8 cellular contexts compared by ENCODE assay signal in the genomic region with DNA sequence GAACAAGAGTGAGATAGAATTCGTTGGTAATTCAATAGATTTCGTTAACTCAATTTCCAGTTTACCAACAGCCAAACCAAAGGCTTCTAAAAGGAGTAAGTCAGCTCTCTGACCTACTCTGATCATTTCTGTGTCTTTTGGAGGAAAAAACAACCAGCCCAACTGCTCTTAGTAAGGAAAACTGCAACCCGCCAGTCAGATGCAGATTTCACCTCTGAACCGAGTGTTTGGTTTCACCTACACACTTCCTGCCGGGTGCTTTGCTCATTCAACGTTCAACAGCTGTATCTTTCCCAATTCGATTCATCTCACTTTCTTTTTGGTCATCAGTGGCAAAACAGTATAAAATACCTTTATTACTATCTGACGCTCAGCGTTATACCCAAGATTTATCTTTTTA. TPM values are rescaled to one million over a fixed set of nuclear protein-coding genes. Genes with fewer than 3 reads are reported as not detected.
DNase-seq lines count a peak whose midpoint lies in the region; ATAC-seq and TF ChIP-seq lines count a peak whose summit lies in the region.

No MANE protein-coding gene starts in this region.

- H3K36me3 Mint-ChIP-seq in activated CD8-positive, alpha-beta T cell treated with anti-CD3 and anti-CD28 coated beads, Interleukin-2, amount 10 ng/mL, durations not matched to agents 7 days and 5 days (ENCODE audit: low read depth), result peaks cover 5% of the 10 kb centered on the region

- TF ChIP-seq POLR2A in sigmoid colon (IDR thresholded peaks at IDR 0.05), result no peak

- peak overlapping the region; percentile 68 for H3K4me3 Mint-ChIP-seq in activated CD8-positive, alpha-beta T cell treated with anti-CD3 and anti-CD28 coated beads, Interleukin-2, amount 10 ng/mL, durations not matched to agents 7 days and 5 days

- intact Hi-C loops in sigmoid colon (cut with DNase I), result no loop called here

- no peak overlapping the region for H3K4ac ChIP-seq in trophoblast cell (ENCODE audit: low read depth, low read length)

- no peak overlapping the region for H4K12ac ChIP-seq in trophoblast cell (ENCODE audit: low read depth, low read length)

- H2BK5ac ChIP-seq in trophoblast cell (ENCODE audit: low read depth, low read length, poor library complexity), result no peak overlapping the region

- WGBS in sigmoid colon, 2 donors, result 45 to 80% methylated on average over 9 of the region's 9 CpGs
- no CpG with 5 or more reads among the region's 9 CpGs for WGBS in trophoblast cell (ENCODE audit: extremely low coverage, insufficient coverage, insufficient read length)

- H3K23ac ChIP-seq in trophoblast cell (ENCODE audit: low read length), result no peak overlapping the region

- H2BK12ac ChIP-seq in trophoblast cell (ENCODE audit: low read length), result no peak overlapping the region

- H3K9ac ChIP-seq in skeletal muscle tissue (ENCODE audit: low read depth in 1 of 3, low read length in 3 of 3) (no peak overlapping the region), trophoblast cell (ENCODE audit: low read length) (no peak overlapping the region)

- no peaks in the 10 kb centered on the region for H3K27me3 Mint-ChIP-seq in activated CD8-positive, alpha-beta T cell treated with anti-CD3 and anti-CD28 coated beads, Interleukin-2, amount 10 ng/mL, durations not matched to agents 7 days and 5 days (ENCODE audit: low read depth)

- H3K14ac ChIP-seq in trophoblast cell (ENCODE audit: low read length), result no peak overlapping the region

- DNase-seq in activated CD8-positive, alpha-beta T cell treated with anti-CD3 and anti-CD28 coated beads, Interleukin-2, amount 10 ng/mL, durations not matched to agents 7 days and 5 days, result peak; percentile 63
- no peak for DNase-seq in sigmoid colon
- no peak for DNase-seq in GM10248 (ENCODE audit: extremely low spot score)
- no peak for DNase-seq in trophoblast cell
- DNase-seq in SIG-M5 (lab: John Stamatoyannopoulos, UW), result no peak

- H3K79me1 ChIP-seq in trophoblast cell (ENCODE audit: low read length), result no peaks in the 10 kb centered on the region

- no peak overlapping the region for H2BK120ac ChIP-seq in trophoblast cell (ENCODE audit: insufficient read depth, low read length, poor library complexity)

- H3K27me3 ChIP-seq in skeletal muscle tissue (ENCODE audit: control insufficient read depth in 3 of 3, insufficient read depth in 3 of 3, low read length in 3 of 3) (peaks cover 0 to 3% (median 0%) of the 10 kb centered on the region in 3 donors), sigmoid colon (no peaks in the 10 kb centered on the region), trophoblast cell (ENCODE audit: insufficient read depth, low read length) (no peaks in the 10 kb centered on the region)

- H2AK5ac ChIP-seq in trophoblast cell (ENCODE audit: low read length), result no peak overlapping the region

- H3K4me3 ChIP-seq in skeletal muscle tissue (ENCODE audit: low read length in 3 of 3), result no peak overlapping the region
- H3K4me3 ChIP-seq in sigmoid colon, result no peak overlapping the region
- no peak overlapping the region for H3K4me3 ChIP-seq in trophoblast cell (ENCODE audit: low read depth, low read length)

- H3K27ac Mint-ChIP-seq in activated CD8-positive, alpha-beta T cell treated with anti-CD3 and anti-CD28 coated beads, Interleukin-2, amount 10 ng/mL, durations not matched to agents 7 days and 5 days, result peak overlapping the region; percentile 96

- no peak overlapping the region for H3K18ac ChIP-seq in trophoblast cell (ENCODE audit: low read length)

- H3K27ac ChIP-seq in skeletal muscle tissue (ENCODE audit: low read depth, low read length) (peak overlapping the region; percentile 36), sigmoid colon (peak overlapping the region in 1 of 4 donors; percentile 20), trophoblast cell (ENCODE audit: low read depth, low read length) (no peak overlapping the region)

- H3K9me3 ChIP-seq in skeletal muscle tissue (ENCODE audit: control insufficient read depth in 3 of 3, low read length in 3 of 3) (no peaks in the 10 kb centered on the region), sigmoid colon (no peaks in the 10 kb centered on the region), trophoblast cell (ENCODE audit: insufficient read depth, low read depth, low read length) (no peaks in the 10 kb centered on the region)

- TF ChIP-seq CTCF in sigmoid colon (IDR thresholded peaks at IDR 0.05) (no peak), GM10248 (IDR thresholded peaks at IDR 0.05; ENCODE audit: control extremely low read depth, extremely low read depth, low read depth, missing control alignments) (no peak)

- H3K9me3 Mint-ChIP-seq in activated CD8-positive, alpha-beta T cell treated with anti-CD3 and anti-CD28 coated beads, Interleukin-2, amount 10 ng/mL, durations not matched to agents 7 days and 5 days (ENCODE audit: insufficient read depth), result no peaks in the 10 kb centered on the region

- no peaks in the 10 kb centered on the region for H3K4me1 ChIP-seq in skeletal muscle tissue (ENCODE audit: control insufficient read depth in 3 of 3, insufficient read depth in 3 of 3, low read length in 3 of 3)
- peaks cover 0 to 3% (median 0%) of the 10 kb centered on the region in 4 donors for H3K4me1 ChIP-seq in sigmoid colon
- H3K4me1 ChIP-seq in trophoblast cell (ENCODE audit: control insufficient read depth in 1 of 2, insufficient read depth in 2 of 2, low read length in 2 of 2), result peaks cover 0 to 2% of the 10 kb centered on the region in 2 experiments

- no peak overlapping the region for H2AFZ ChIP-seq in trophoblast cell (ENCODE audit: insufficient read depth, low read length, poor library complexity)

- no peak overlapping the region for H4K8ac ChIP-seq in trophoblast cell (ENCODE audit: low read depth, low read length)

- ATAC-seq in GM18873 (IDR thresholded peaks at IDR 0.05; ENCODE audit: low FRiP score, unreplicated experiment) (peak; percentile 69), HG03095 (IDR thresholded peaks at IDR 0.05; ENCODE audit: unreplicated experiment) (peak; percentile 45)
- peak; percentile 74 for ATAC-seq in activated CD8-positive, alpha-beta T cell treated with anti-CD3 and anti-CD28 coated beads, Interleukin-2, amount 10 ng/mL, durations not matched to agents 7 days and 5 days

- H3K4me1 Mint-ChIP-seq in activated CD8-positive, alpha-beta T cell treated with anti-CD3 and anti-CD28 coated beads, Interleukin-2, amount 10 ng/mL, durations not matched to agents 7 days and 5 days (ENCODE audit: low read depth), result peaks cover 57% of the 10 kb centered on the region

- CTCF ChIA-PET in activated CD8-positive, alpha-beta T cell treated with anti-CD3 and anti-CD28 coated beads, Interleukin-2, amount 10 ng/mL, durations not matched to agents 7 days and 5 days (lab: Charles Lee), result interaction anchor here (0.8 to 6.6 kb wide), 9 partner anchors 13 to 93 kb away, joined by 3 to 40 read pairs (median 4); no protein-coding TSS in a partner anchor
- CTCF ChIA-PET in GM10248 (lab: Yijun Ruan, JAX), result interaction anchor here (1.1 to 3.6 kb wide), 3 partner anchors 14 to 83 kb away, joined by 3 to 18 read pairs (median 4); no protein-coding TSS in a partner anchor

- no peak for TF ChIP-seq EP300 in sigmoid colon (IDR thresholded peaks at IDR 0.05)

- no peak overlapping the region for H4K91ac ChIP-seq in trophoblast cell (ENCODE audit: low read depth, low read length)

- H3K36me3 ChIP-seq in skeletal muscle tissue (ENCODE audit: control insufficient read depth in 3 of 3, insufficient read depth in 3 of 3, low read length in 3 of 3) (no peaks in the 10 kb centered on the region), sigmoid colon (no peaks in the 10 kb centered on the region), trophoblast cell (ENCODE audit: control insufficient read depth in 1 of 2, insufficient read depth in 2 of 2, low read length in 2 of 2) (no peaks in the 10 kb centered on the region)

- POLR2A ChIA-PET in activated CD8-positive, alpha-beta T cell treated with anti-CD3 and anti-CD28 coated beads, Interleukin-2, amount 10 ng/mL, durations not matched to agents 7 days and 5 days (lab: Charles Lee), result interaction anchor here (0.6 to 14.4 kb wide), 14 partner anchors 14 to 92 kb away, joined by 3 to 211 read pairs (median 7); a partner anchor contains a TSS
- POLR2A ChIA-PET in GM10248 (lab: Yijun Ruan, JAX), result interaction anchor here (0.7 kb wide), 1 partner anchor 76 kb away, joined by 3 read pairs; no protein-coding TSS in a partner anchor

- no peak overlapping the region for H3K4me2 ChIP-seq in trophoblast cell (ENCODE audit: low read length)

- H3K79me2 ChIP-seq in trophoblast cell (ENCODE audit: control insufficient read depth, insufficient read depth, low read length, poor library complexity), result no peaks in the 10 kb centered on the region

RNA-seq across cellular contexts. Expression of a gene that starts 24.5 kb away (rescaled TPM):
- 1,000 to 10,000 TPM; 8,800 to 8,961 TPM for total RNA-seq in activated CD8-positive, alpha-beta T cell treated with anti-CD3 and anti-CD28 coated beads, Interleukin-2, amount 10 ng/mL, durations not matched to agents 7 days and 5 days
- total RNA-seq in skeletal muscle tissue (1,543 TPM), sigmoid colon (1,000 to 10,000 TPM; 1,233 to 1,969 (median 1,534) TPM)
- polyA plus RNA-seq in sigmoid colon, result over 10,000 TPM; 11,980 to 20,488 (median 18,152) TPM
- 2,127 and 2,260 TPM in 2 replicates for polyA plus RNA-seq in trophoblast cell (2013)

RNA-seq across cellular contexts. Expression of a gene that starts 45.0 kb away (rescaled TPM):
- not detected for total RNA-seq in activated CD8-positive, alpha-beta T cell treated with anti-CD3 and anti-CD28 coated beads, Interleukin-2, amount 10 ng/mL, durations not matched to agents 7 days and 5 days
- total RNA-seq in skeletal muscle tissue (under 0.01 TPM), sigmoid colon (not detected)
- under 1 TPM in 1 of 3 donors, not detected in 2; 0.17 TPM for polyA plus RNA-seq in sigmoid colon
- not detected in 2 replicates for polyA plus RNA-seq in trophoblast cell (2013)
